Comparison of ENCODE assay signal across 20 cellular contexts in the genomic region with DNA sequence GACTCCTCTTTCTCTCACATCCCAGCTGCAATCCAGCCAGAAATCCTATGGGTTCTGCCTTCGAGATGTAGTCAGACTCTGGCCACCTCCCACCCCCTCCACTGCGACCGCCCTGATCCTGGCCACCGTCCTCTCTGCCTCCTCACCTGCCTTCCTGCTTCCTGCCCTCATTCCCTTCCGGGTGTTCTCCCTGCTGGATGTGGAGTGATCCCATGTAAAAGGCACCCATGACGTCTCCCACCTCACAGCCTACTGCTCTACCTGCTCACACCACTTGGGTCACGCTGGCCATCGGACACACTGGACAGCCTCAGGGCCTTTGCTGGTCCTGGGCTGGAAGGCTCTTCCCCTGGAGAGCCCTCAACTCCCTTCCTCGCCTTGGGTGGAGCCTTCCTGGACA. TPM values are rescaled to one million over a fixed set of nuclear protein-coding genes. Genes with fewer than 3 reads are reported as not detected.
DNase-seq lines count a peak whose midpoint lies in the region; ATAC-seq and TF ChIP-seq lines count a peak whose summit lies in the region.
"Had no signal": no experiment of that assay in that cellular context is flagged by ENCODE, and none has a peak within 500 bp of the region (broad histone marks: within the 10 kb centered on the region; RNA-seq: fewer than 3 reads in every experiment).

No MANE protein-coding gene starts in this region.

- no peak overlapping the region for H3K4me2 ChIP-seq in GM23338

- no peaks in the 10 kb centered on the region for H3K36me3 ChIP-seq in CD4-positive, CD25-positive, alpha-beta regulatory T cell (ENCODE audit: control insufficient read depth, insufficient read depth, low read length)
- H3K36me3 ChIP-seq in CD8-positive, alpha-beta T cell (ENCODE audit: insufficient read depth, low read length) = no peaks in the 10 kb centered on the region
- H3K36me3 ChIP-seq in GM23338 (ENCODE audit: insufficient read depth) = no peaks in the 10 kb centered on the region
- H3K36me3 ChIP-seq: colonic mucosa, heart left ventricle, neutrophil, stomach had no signal

- H3K9me3 ChIP-seq in CD4-positive, CD25-positive, alpha-beta regulatory T cell (ENCODE audit: control insufficient read depth in 2 of 2, low read length in 2 of 2) = no peaks in the 10 kb centered on the region
- no peaks in the 10 kb centered on the region for H3K9me3 ChIP-seq in CD8-positive, alpha-beta T cell (ENCODE audit: low read length)
- H3K9me3 ChIP-seq: colonic mucosa, heart left ventricle, neutrophil, stomach had no signal

- DNase-seq in CD4-positive, CD25-positive, alpha-beta regulatory T cell = no peak
- peak in 1 of 7 experiments; percentile 37 for DNase-seq in CD8-positive, alpha-beta T cell
- no peak for DNase-seq in activated T-helper 2 cell treated with anti-CD3 and anti-CD28 coated beads, Interferon-gamma antibody, Interleukin-2, Interleukin-4, amounts not matched to agents 10 μg/mL and 5 μg/mL and 100 μg/mL, durations not matched to agents 14 hours and 24 hours and 36 hours (ENCODE audit: low spot score)
- no peak for DNase-seq in naive thymus-derived CD8-positive, alpha-beta T cell
- DNase-seq in activated CD4-positive, CD25-positive, alpha-beta regulatory T cell treated with anti-CD3 and anti-CD28 coated beads, Interleukin-2, amount 50 U/mL, for 72 hours = no peak
- no peak for DNase-seq in GM23338 (ENCODE audit: low spot score)
- DNase-seq: activated naive CD8-positive, alpha-beta T cell treated with anti-CD3 and anti-CD28 coated beads, Interleukin-2, amount 10 ng/mL, durations not matched to agents 7 days and 5 days; colonic mucosa; heart left ventricle; KBM-7; midbrain; small intestine; stimulated activated CD4-positive, alpha-beta T cell treated with anti-CD3 and anti-CD28 coated beads, Interleukin-2, amount 100 ng/mL, for 48 hours; stomach had no signal

- H3K4me3 Mint-ChIP-seq in CD4-positive, CD25-positive, alpha-beta regulatory T cell = no peak overlapping the region
- no peak overlapping the region for H3K4me3 Mint-ChIP-seq in CD8-positive, alpha-beta T cell
- H3K4me3 Mint-ChIP-seq in activated T-helper 2 cell treated with anti-CD3 and anti-CD28 coated beads, Interferon-gamma antibody, Interleukin-2, Interleukin-4, amounts not matched to agents 10 μg/mL and 5 μg/mL and 100 μg/mL, durations not matched to agents 14 hours and 24 hours and 36 hours (ENCODE audit: low read depth) = no peak overlapping the region
- H3K4me3 Mint-ChIP-seq in naive thymus-derived CD8-positive, alpha-beta T cell = no peak overlapping the region
- H3K4me3 Mint-ChIP-seq in GM23338 = no peak overlapping the region
- H3K4me3 Mint-ChIP-seq: activated naive CD8-positive, alpha-beta T cell treated with anti-CD3 and anti-CD28 coated beads, Interleukin-2, amount 10 ng/mL, durations not matched to agents 7 days and 5 days had no signal

- no peaks in the 10 kb centered on the region for H4K20me1 ChIP-seq in GM23338 (replicated peaks; ENCODE audit: insufficient read depth)

- H3K4me3 ChIP-seq in CD4-positive, CD25-positive, alpha-beta regulatory T cell (ENCODE audit: low read depth, low read length) = no peak overlapping the region
- H3K4me3 ChIP-seq in CD8-positive, alpha-beta T cell (ENCODE audit: low read depth, low read length) = no peak overlapping the region
- H3K4me3 ChIP-seq in GM23338 = no peak overlapping the region
- H3K4me3 ChIP-seq: colonic mucosa, heart left ventricle, stomach had no signal

- ATAC-seq in CD4-positive, CD25-positive, alpha-beta regulatory T cell (ENCODE audit: low read depth in 2 of 2) = no peak
- no peak for ATAC-seq in CD8-positive, alpha-beta T cell
- no peak for ATAC-seq in naive thymus-derived CD8-positive, alpha-beta T cell
- no peak for ATAC-seq in activated CD4-positive, CD25-positive, alpha-beta regulatory T cell treated with anti-CD3 and anti-CD28 coated beads, Interleukin-2, amount 50 U/mL, for 24 hours
- no peak for ATAC-seq in GM23338
- ATAC-seq: heart left ventricle, Right ventricle myocardium inferior had no signal

- no peaks in the 10 kb centered on the region for H3K9me2 ChIP-seq in GM23338 (ENCODE audit: insufficient read depth)

- intact Hi-C loops in CD8-positive, alpha-beta T cell (cut with DNase I, micrococcal nuclease) = no loop called here
- intact Hi-C loops in activated T-helper 2 cell treated with anti-CD3 and anti-CD28 coated beads, Interferon-gamma antibody, Interleukin-2, Interleukin-4, amounts not matched to agents 10 μg/mL and 5 μg/mL and 100 μg/mL, durations not matched to agents 14 hours and 24 hours and 36 hours (cut with micrococcal nuclease) = no loop called here

- H2AFZ ChIP-seq in GM23338 = no peak overlapping the region

- peak overlapping the region in 2 of 3 donors; percentile 36 to 94 for H3K27ac Mint-ChIP-seq in CD4-positive, CD25-positive, alpha-beta regulatory T cell
- H3K27ac Mint-ChIP-seq in CD8-positive, alpha-beta T cell = peak overlapping the region; percentile 74
- H3K27ac Mint-ChIP-seq in activated T-helper 2 cell treated with anti-CD3 and anti-CD28 coated beads, Interferon-gamma antibody, Interleukin-2, Interleukin-4, amounts not matched to agents 10 μg/mL and 5 μg/mL and 100 μg/mL, durations not matched to agents 14 hours and 24 hours and 36 hours = peak overlapping the region; percentile 67
- H3K27ac Mint-ChIP-seq in naive thymus-derived CD8-positive, alpha-beta T cell = peak overlapping the region; percentile 26 to 90 (median 78)
- H3K27ac Mint-ChIP-seq in GM23338 = no peak overlapping the region
- H3K27ac Mint-ChIP-seq: activated naive CD8-positive, alpha-beta T cell treated with anti-CD3 and anti-CD28 coated beads, Interleukin-2, amount 10 ng/mL, durations not matched to agents 7 days and 5 days had no signal

- no peaks in the 10 kb centered on the region for H3K9me3 Mint-ChIP-seq in CD4-positive, CD25-positive, alpha-beta regulatory T cell
- no peaks in the 10 kb centered on the region for H3K9me3 Mint-ChIP-seq in CD8-positive, alpha-beta T cell
- no peaks in the 10 kb centered on the region for H3K9me3 Mint-ChIP-seq in activated T-helper 2 cell treated with anti-CD3 and anti-CD28 coated beads, Interferon-gamma antibody, Interleukin-2, Interleukin-4, amounts not matched to agents 10 μg/mL and 5 μg/mL and 100 μg/mL, durations not matched to agents 14 hours and 24 hours and 36 hours
- H3K9me3 Mint-ChIP-seq in naive thymus-derived CD8-positive, alpha-beta T cell = no peaks in the 10 kb centered on the region
- no peaks in the 10 kb centered on the region for H3K9me3 Mint-ChIP-seq in GM23338
- H3K9me3 Mint-ChIP-seq: activated naive CD8-positive, alpha-beta T cell treated with anti-CD3 and anti-CD28 coated beads, Interleukin-2, amount 10 ng/mL, durations not matched to agents 7 days and 5 days had no signal

- no peaks in the 10 kb centered on the region for H3K27me3 ChIP-seq in CD4-positive, CD25-positive, alpha-beta regulatory T cell (ENCODE audit: control insufficient read depth, insufficient read depth, low read length)
- H3K27me3 ChIP-seq in CD8-positive, alpha-beta T cell (ENCODE audit: insufficient read depth, low read length) = no peaks in the 10 kb centered on the region
- no peaks in the 10 kb centered on the region for H3K27me3 ChIP-seq in GM23338 (ENCODE audit: insufficient read depth)
- H3K27me3 ChIP-seq: colonic mucosa, heart left ventricle, stomach had no signal

- POLR2A ChIA-PET in CD8-positive, alpha-beta T cell (lab: Charles Lee) = no interaction called here
- POLR2A ChIA-PET in naive thymus-derived CD8-positive, alpha-beta T cell (lab: Charles Lee) = interaction anchor here (1.4 to 6.6 kb wide), 5 partner anchors 8 to 50 kb away, joined by 4 to 70 read pairs (median 17); no protein-coding TSS in a partner anchor

- H3K27ac ChIP-seq in CD4-positive, CD25-positive, alpha-beta regulatory T cell (ENCODE audit: insufficient read depth, low read length, poor library complexity, severe bottlenecking) = no peak overlapping the region
- no peak overlapping the region for H3K27ac ChIP-seq in CD8-positive, alpha-beta T cell (ENCODE audit: low read depth, low read length)
- no peak overlapping the region for H3K27ac ChIP-seq in GM23338 (ENCODE audit: low read depth)
- H3K27ac ChIP-seq: colonic mucosa, heart left ventricle, neutrophil, stomach had no signal

- CTCF ChIA-PET in CD8-positive, alpha-beta T cell (lab: Charles Lee) = interaction anchor here (1.5 kb wide), 1 partner anchor 15 kb away, joined by 4 read pairs; no protein-coding TSS in a partner anchor

- H3K36me3 Mint-ChIP-seq in CD4-positive, CD25-positive, alpha-beta regulatory T cell = peaks cover 3% of the 10 kb centered on the region
- H3K36me3 Mint-ChIP-seq in CD8-positive, alpha-beta T cell = no peaks in the 10 kb centered on the region
- H3K36me3 Mint-ChIP-seq in activated T-helper 2 cell treated with anti-CD3 and anti-CD28 coated beads, Interferon-gamma antibody, Interleukin-2, Interleukin-4, amounts not matched to agents 10 μg/mL and 5 μg/mL and 100 μg/mL, durations not matched to agents 14 hours and 24 hours and 36 hours (ENCODE audit: low read depth) = peaks cover 86% of the 10 kb centered on the region
- H3K36me3 Mint-ChIP-seq in naive thymus-derived CD8-positive, alpha-beta T cell = no peaks in the 10 kb centered on the region
- H3K36me3 Mint-ChIP-seq in GM23338 (ENCODE audit: low read depth) = no peaks in the 10 kb centered on the region

- no peak for TF ChIP-seq CTCF in CD8-positive, alpha-beta T cell (IDR thresholded peaks at IDR 0.05)
- no peak for TF ChIP-seq CTCF in GM23338 (conservative IDR thresholded peaks at IDR 0.05; ENCODE audit: low read depth in 2 of 2)

- no peaks in the 10 kb centered on the region for H3F3A ChIP-seq in GM23338 (replicated peaks; ENCODE audit: low read depth)

- H3K79me2 ChIP-seq in GM23338 (replicated peaks; ENCODE audit: insufficient read depth) = no peaks in the 10 kb centered on the region

- no peaks in the 10 kb centered on the region for H3K27me3 Mint-ChIP-seq in CD4-positive, CD25-positive, alpha-beta regulatory T cell
- H3K27me3 Mint-ChIP-seq in CD8-positive, alpha-beta T cell (ENCODE audit: low read depth) = no peaks in the 10 kb centered on the region
- H3K27me3 Mint-ChIP-seq in activated T-helper 2 cell treated with anti-CD3 and anti-CD28 coated beads, Interferon-gamma antibody, Interleukin-2, Interleukin-4, amounts not matched to agents 10 μg/mL and 5 μg/mL and 100 μg/mL, durations not matched to agents 14 hours and 24 hours and 36 hours (ENCODE audit: low read depth) = no peaks in the 10 kb centered on the region
- H3K27me3 Mint-ChIP-seq in naive thymus-derived CD8-positive, alpha-beta T cell = no peaks in the 10 kb centered on the region
- peaks cover 3% of the 10 kb centered on the region for H3K27me3 Mint-ChIP-seq in GM23338 (ENCODE audit: insufficient read depth, low read depth, poor library complexity)
- H3K27me3 Mint-ChIP-seq: activated naive CD8-positive, alpha-beta T cell treated with anti-CD3 and anti-CD28 coated beads, Interleukin-2, amount 10 ng/mL, durations not matched to agents 7 days and 5 days had no signal

- peaks cover 49% of the 10 kb centered on the region for H3K4me1 ChIP-seq in CD4-positive, CD25-positive, alpha-beta regulatory T cell (ENCODE audit: control insufficient read depth, insufficient read depth, low read length, poor library complexity, severe bottlenecking)
- H3K4me1 ChIP-seq in CD8-positive, alpha-beta T cell (ENCODE audit: insufficient read depth, low read length) = peaks cover 72% of the 10 kb centered on the region
- no peaks in the 10 kb centered on the region for H3K4me1 ChIP-seq in GM23338 (ENCODE audit: insufficient read depth)
- H3K4me1 ChIP-seq: colonic mucosa had no signal

- peaks cover 19 to 90% (median 46%) of the 10 kb centered on the region in 4 donors for H3K4me1 Mint-ChIP-seq in CD4-positive, CD25-positive, alpha-beta regulatory T cell
- peaks cover 82% of the 10 kb centered on the region for H3K4me1 Mint-ChIP-seq in CD8-positive, alpha-beta T cell (ENCODE audit: low read depth)
- H3K4me1 Mint-ChIP-seq in activated T-helper 2 cell treated with anti-CD3 and anti-CD28 coated beads, Interferon-gamma antibody, Interleukin-2, Interleukin-4, amounts not matched to agents 10 μg/mL and 5 μg/mL and 100 μg/mL, durations not matched to agents 14 hours and 24 hours and 36 hours (ENCODE audit: low read depth) = peaks cover 84% of the 10 kb centered on the region
- peaks cover 37 to 88% (median 79%) of the 10 kb centered on the region in 4 donors for H3K4me1 Mint-ChIP-seq in naive thymus-derived CD8-positive, alpha-beta T cell
- H3K4me1 Mint-ChIP-seq in GM23338 = peaks cover 3% of the 10 kb centered on the region; the same call in 1 of the 3 replicates

RNA-seq across cellular contexts. Expression of a gene that starts 33.7 kb away (rescaled TPM):
- 390 TPM for total RNA-seq in CD4-positive, CD25-positive, alpha-beta regulatory T cell
- 100 to 1,000 TPM; 150 to 253 (median 213) TPM for polyA plus RNA-seq in CD4-positive, CD25-positive, alpha-beta regulatory T cell
- total RNA-seq in CD8-positive, alpha-beta T cell = 100 to 1,000 TPM; 318 to 324 TPM
- 395 and 399 TPM in 2 replicates for total RNA-seq in activated T-helper 2 cell treated with anti-CD3 and anti-CD28 coated beads, Interferon-gamma antibody, Interleukin-2, Interleukin-4, amounts not matched to agents 10 μg/mL and 5 μg/mL and 100 μg/mL, durations not matched to agents 14 hours and 24 hours and 36 hours
- total RNA-seq in naive thymus-derived CD8-positive, alpha-beta T cell = 100 to 1,000 TPM; 165 to 174 TPM
- polyA plus RNA-seq in naive thymus-derived CD8-positive, alpha-beta T cell = 100 to 1,000 TPM; 136 to 227 (median 192) TPM
- total RNA-seq in GM23338 (2014; rRNA removed; shearing (Covaris generic)) = not detected in 2 replicates
- polyA plus RNA-seq in GM23338 (2016; fragmentation: Nextera tagmentation; extraction: Ambion mirVana) = not detected in 2 replicates
- total RNA-seq: Daoy, H4, pulmonary artery endothelial cell, Right ventricle myocardium inferior had no signal

Comparison
In these comparisons a context has a peak if more than half of its experiments do, and no peak if none do; other contexts are left out.
1. RNA of a gene that starts 33.7 kb away (total RNA-seq): 395 to 399 TPM in activated T-helper 2 cell treated with anti-CD3 and anti-CD28 coated beads, Interferon-gamma antibody, Interleukin-2, Interleukin-4, amounts not matched to agents 10 μg/mL and 5 μg/mL and 100 μg/mL, durations not matched to agents 14 hours and 24 hours and 36 hours, 390 TPM in CD4-positive, CD25-positive, alpha-beta regulatory T cell (single experiment), 318 to 324 TPM in CD8-positive, alpha-beta T cell and 165 to 174 TPM in naive thymus-derived CD8-positive, alpha-beta T cell; not detected in GM23338; every median in the first group is over 100 times any median in the second.